ENCODE assay signal across 34 cellular contexts in genomic region chr1:23816361-23816760, GRCh38.
"Had no signal": no experiment of that assay in that cellular context is flagged by ENCODE, and none has a peak within 500 bp of the region (broad histone marks: within the 10 kb centered on the region; RNA-seq: fewer than 3 reads in every experiment).

No MANE protein-coding gene starts in this region.

- H3K4me3 ChIP-seq: adrenal gland, body of pancreas, breast epithelium had no signal

- H3K4me1 ChIP-seq: adrenal gland, body of pancreas, breast epithelium had no signal

- ATAC-seq: activated CD8-positive, alpha-beta T cell treated with anti-CD3 and anti-CD28 coated beads for 36 hours; activated naive CD4-positive, alpha-beta T cell treated with anti-CD3 and anti-CD28 coated beads, Interleukin-2, amount 50 U/mL, for 72 hours; activated T-cell treated with anti-CD3 and anti-CD28 coated beads, Interleukin-2, amount 50 U/mL, for 4 hours; activated T-cell treated with anti-CD3 and anti-CD28 coated beads, Interleukin-2, amount 50 U/mL, for 72 hours; activated T-helper 17 cell treated with anti-CD3 and anti-CD28 coated beads, Interleukin-2, amount 50 U/mL, for 72 hours; body of pancreas had no signal

- H3K27ac Mint-ChIP-seq: activated B cell treated with CpG ODN at 0.5 μM for 24 hours; activated CD4-positive, alpha-beta memory T cell treated with anti-CD3 and anti-CD28 coated beads for 36 hours; activated CD8-positive, alpha-beta T cell treated with anti-CD3 and anti-CD28 coated beads for 36 hours; activated naive CD4-positive, alpha-beta T cell treated with anti-CD3 and anti-CD28 coated beads for 36 hours; activated naive CD4-positive, alpha-beta T cell treated with anti-CD3 and anti-CD28 coated beads, Interleukin-2, amount 50 U/mL, for 72 hours; activated naive CD8-positive, alpha-beta T cell treated with anti-CD3 and anti-CD28 coated beads for 36 hours; activated T-cell treated with anti-CD3 and anti-CD28 coated beads, Interleukin-2, amount 50 U/mL, for 72 hours; activated T-helper 1 cell treated with anti-CD3 and anti-CD28 coated beads, Interleukin-12 subunit alpha, Interleukin-12 subunit beta, Interleukin-2, Interleukin-4 antibody, amounts not matched to agents 30 ng/mL and 10 ng/mL and 1 ng/mL, durations not matched to agents 14 hours and 24 hours and 36 hours; activated T-helper 17 cell treated with anti-CD3 and anti-CD28 coated beads, Interleukin-2, amount 50 U/mL, for 72 hours; T-helper 1 cell treated with Interleukin-12 subunit alpha and Interleukin-12 subunit beta and Interleukin-4 antibody, amounts not matched to agents 30 μg/mL and 1 μg/mL, for 36 hours; T-helper 2 cell treated with Interferon-gamma antibody and Interleukin-4, amounts not matched to agents 5 μg/mL and 100 μg/mL, for 36 hours had no signal

- H3K4me3 Mint-ChIP-seq: activated B cell treated with CpG ODN at 0.5 μM for 24 hours; activated CD4-positive, alpha-beta memory T cell treated with anti-CD3 and anti-CD28 coated beads for 36 hours; activated CD8-positive, alpha-beta T cell treated with anti-CD3 and anti-CD28 coated beads for 36 hours; activated naive CD4-positive, alpha-beta T cell treated with anti-CD3 and anti-CD28 coated beads for 36 hours; activated naive CD8-positive, alpha-beta T cell treated with anti-CD3 and anti-CD28 coated beads for 36 hours; activated T-cell treated with anti-CD3 and anti-CD28 coated beads, Interleukin-2, amount 50 U/mL, for 4 hours; activated T-cell treated with anti-CD3 and anti-CD28 coated beads, Interleukin-2, amount 50 U/mL, for 72 hours; activated T-helper 1 cell treated with anti-CD3 and anti-CD28 coated beads, Interleukin-12 subunit alpha, Interleukin-12 subunit beta, Interleukin-2, Interleukin-4 antibody, amounts not matched to agents 30 ng/mL and 10 ng/mL and 1 ng/mL, durations not matched to agents 14 hours and 24 hours and 36 hours; activated T-helper 17 cell treated with anti-CD3 and anti-CD28 coated beads, Interleukin-2, amount 50 U/mL, for 72 hours; T-helper 1 cell treated with Interleukin-12 subunit alpha and Interleukin-12 subunit beta and Interleukin-4 antibody, amounts not matched to agents 30 μg/mL and 1 μg/mL, for 36 hours; T-helper 2 cell treated with Interferon-gamma antibody and Interleukin-4, amounts not matched to agents 5 μg/mL and 100 μg/mL, for 36 hours had no signal

- H3K9me3 ChIP-seq: adrenal gland, body of pancreas, breast epithelium had no signal

- H3K9me3 Mint-ChIP-seq: activated B cell treated with CpG ODN at 0.5 μM for 24 hours; activated CD4-positive, alpha-beta memory T cell treated with anti-CD3 and anti-CD28 coated beads for 36 hours; activated CD8-positive, alpha-beta T cell treated with anti-CD3 and anti-CD28 coated beads for 36 hours; activated naive CD4-positive, alpha-beta T cell treated with anti-CD3 and anti-CD28 coated beads for 36 hours; activated naive CD4-positive, alpha-beta T cell treated with anti-CD3 and anti-CD28 coated beads, Interleukin-2, amount 50 U/mL, for 72 hours; activated naive CD8-positive, alpha-beta T cell treated with anti-CD3 and anti-CD28 coated beads for 36 hours; activated T-cell treated with anti-CD3 and anti-CD28 coated beads, Interleukin-2, amount 50 U/mL, for 4 hours; activated T-cell treated with anti-CD3 and anti-CD28 coated beads, Interleukin-2, amount 50 U/mL, for 72 hours; activated T-helper 1 cell treated with anti-CD3 and anti-CD28 coated beads, Interleukin-12 subunit alpha, Interleukin-12 subunit beta, Interleukin-2, Interleukin-4 antibody, amounts not matched to agents 30 ng/mL and 10 ng/mL and 1 ng/mL, durations not matched to agents 14 hours and 24 hours and 36 hours; activated T-helper 17 cell treated with anti-CD3 and anti-CD28 coated beads, Interleukin-2, amount 50 U/mL, for 72 hours; T-helper 1 cell treated with Interleukin-12 subunit alpha and Interleukin-12 subunit beta and Interleukin-4 antibody, amounts not matched to agents 30 μg/mL and 1 μg/mL, for 36 hours; T-helper 2 cell treated with Interferon-gamma antibody and Interleukin-4, amounts not matched to agents 5 μg/mL and 100 μg/mL, for 36 hours had no signal

- H3K27ac ChIP-seq: adrenal gland, body of pancreas, brain microvascular endothelial cell, breast epithelium, VCaP had no signal

- H3K36me3 ChIP-seq: breast epithelium had no signal

- DNase-seq: activated B cell treated with CpG ODN at 0.5 μM for 24 hours; activated CD4-positive, alpha-beta memory T cell treated with anti-CD3 and anti-CD28 coated beads for 36 hours; activated CD4-positive, alpha-beta T cell treated with anti-CD3 and anti-CD28 coated beads for 4 hours; activated CD4-positive, alpha-beta T cell treated with anti-CD3 and anti-CD28 coated beads, Interleukin-2, amount 50 U/mL, for 1 hour; activated CD4-positive, alpha-beta T cell treated with anti-CD3 and anti-CD28 coated beads, Interleukin-2, amount 50 U/mL, for 4 hours; activated CD4-positive, CD25-positive, alpha-beta regulatory T cell treated with anti-CD3 and anti-CD28 coated beads, Interleukin-2, amount 50 U/mL, for 72 hours; activated CD8-positive, alpha-beta memory T cell treated with anti-CD3 and anti-CD28 coated beads, Interleukin-2, amount 50 U/mL, for 4 hours; activated CD8-positive, alpha-beta T cell treated with anti-CD3 and anti-CD28 coated beads for 36 hours; activated effector memory CD4-positive, alpha-beta T cell treated with anti-CD3 and anti-CD28 coated beads, Interleukin-2, amount 50 U/mL, for 16 hours; activated gamma-delta T cell treated with Interleukin-2 at 50 U/mL for 16 hours; activated naive CD4-positive, alpha-beta T cell; activated naive CD4-positive, alpha-beta T cell treated with anti-CD3 and anti-CD28 coated beads for 36 hours; activated naive CD4-positive, alpha-beta T cell treated with anti-CD3 and anti-CD28 coated beads, Interleukin-2, amount 50 U/mL, for 16 hours; activated naive CD8-positive, alpha-beta T cell treated with anti-CD3 and anti-CD28 coated beads for 36 hours; activated T-cell treated with anti-CD3 and anti-CD28 coated beads for 4 hours; activated T-cell treated with anti-CD3 and anti-CD28 coated beads, Interleukin-2, amount 50 U/mL, for 1 hour; activated T-cell treated with anti-CD3 and anti-CD28 coated beads, Interleukin-2, amount 50 U/mL, for 4 hours; activated T-cell treated with anti-CD3 and anti-CD28 coated beads, Interleukin-2, amount 50 U/mL, for 72 hours; adrenal gland; amniotic stem cell; aorta; body of pancreas; brain microvascular endothelial cell; central memory CD4-positive, alpha-beta T cell; T-helper 1 cell; T-helper 2 cell; T-helper 9 cell had no signal

- H3K27me3 ChIP-seq: adrenal gland, body of pancreas, brain microvascular endothelial cell, breast epithelium had no signal

- H3K36me3 Mint-ChIP-seq: activated naive CD4-positive, alpha-beta T cell treated with anti-CD3 and anti-CD28 coated beads, Interleukin-2, amount 50 U/mL, for 72 hours had no signal

- H3K27me3 Mint-ChIP-seq: activated B cell treated with CpG ODN at 0.5 μM for 24 hours; activated CD4-positive, alpha-beta memory T cell treated with anti-CD3 and anti-CD28 coated beads for 36 hours; activated CD8-positive, alpha-beta T cell treated with anti-CD3 and anti-CD28 coated beads for 36 hours; activated naive CD8-positive, alpha-beta T cell treated with anti-CD3 and anti-CD28 coated beads for 36 hours; activated T-helper 17 cell treated with anti-CD3 and anti-CD28 coated beads, Interleukin-2, amount 50 U/mL, for 72 hours had no signal
